10 cellular contexts compared by ENCODE assay signal in genomic region chr14:32102152-32102787, GRCh38. TPM values are rescaled to one million over a fixed set of nuclear protein-coding genes. Genes with fewer than 3 reads are reported as not detected.
DNase-seq lines count a peak whose midpoint lies in the region; ATAC-seq and TF ChIP-seq lines count a peak whose summit lies in the region.
"Had no signal": no experiment of that assay in that cellular context is flagged by ENCODE, and none has a peak within 500 bp of the region (broad histone marks: within the 10 kb centered on the region; RNA-seq: fewer than 3 reads in every experiment).

No MANE protein-coding gene starts in this region.

- H3K4me2 ChIP-seq in smooth muscle cell (no peak overlapping the region), GM23338 (no peak overlapping the region)

- TF ChIP-seq CTCF in smooth muscle cell (IDR thresholded peaks at IDR 0.05; ENCODE audit: borderline replicate concordance, insufficient read depth, poor library complexity, severe bottlenecking) (no peak), GM23338 (conservative IDR thresholded peaks at IDR 0.05; ENCODE audit: low read depth in 2 of 2) (no peak), chondrocyte (IDR thresholded peaks at IDR 0.05) (no peak)

- H2AFZ ChIP-seq in smooth muscle cell (ENCODE audit: low read depth) (no peak overlapping the region), GM23338 (no peak overlapping the region)

- peaks cover 30% of the 10 kb centered on the region for H3K4me1 Mint-ChIP-seq in activated CD4-positive, alpha-beta T cell treated with anti-CD3 and anti-CD28 coated beads for 36 hours
- H3K4me1 Mint-ChIP-seq in GM23338, result no peaks in the 10 kb centered on the region
- H3K4me1 Mint-ChIP-seq in chondrocyte (ENCODE audit: low read depth), result peaks cover 6% of the 10 kb centered on the region

- POLR2A ChIA-PET in activated CD4-positive, alpha-beta T cell treated with anti-CD3 and anti-CD28 coated beads for 36 hours (lab: Charles Lee), result interaction anchor here (0.5 kb wide), 1 partner anchor 540 kb away, joined by 8 read pairs; no protein-coding TSS in a partner anchor

- peaks cover 10% of the 10 kb centered on the region for H3K36me3 Mint-ChIP-seq in activated CD4-positive, alpha-beta T cell treated with anti-CD3 and anti-CD28 coated beads for 36 hours (ENCODE audit: low read depth)
- H3K36me3 Mint-ChIP-seq in GM23338 (ENCODE audit: low read depth) (peaks cover 4% of the 10 kb centered on the region; the same call in 2 of the 3 replicates), chondrocyte (ENCODE audit: low read depth) (peaks cover 4% of the 10 kb centered on the region)

- peak overlapping the region; percentile 43 for H3K27ac ChIP-seq in smooth muscle cell (ENCODE audit: low read depth)
- H3K27ac ChIP-seq in GM23338 (ENCODE audit: low read depth), result no peak overlapping the region; the same call in 1 of the 2 replicates

- no peaks in the 10 kb centered on the region for H3K9me3 Mint-ChIP-seq in activated CD4-positive, alpha-beta T cell treated with anti-CD3 and anti-CD28 coated beads for 36 hours (ENCODE audit: low read depth)
- H3K9me3 Mint-ChIP-seq in GM23338 (no peaks in the 10 kb centered on the region), chondrocyte (ENCODE audit: low read depth) (no peaks in the 10 kb centered on the region)

- peak; percentile 93 for ATAC-seq in activated CD4-positive, alpha-beta T cell treated with anti-CD3 and anti-CD28 coated beads for 36 hours
- ATAC-seq in HG02759 (IDR thresholded peaks at IDR 0.05; ENCODE audit: unreplicated experiment) (peak; percentile 88), GM23338 (no peak)

- H3K9me2 ChIP-seq in GM23338 (ENCODE audit: insufficient read depth), result no peaks in the 10 kb centered on the region

- CTCF ChIA-PET in activated CD4-positive, alpha-beta T cell treated with anti-CD3 and anti-CD28 coated beads for 36 hours (lab: Charles Lee), result interaction anchor here (0.6 to 1.0 kb wide), 3 partner anchors 15 to 1931 kb away, joined by 3 read pairs; no protein-coding TSS in a partner anchor

- no peak overlapping the region for H3K4me3 Mint-ChIP-seq in activated CD4-positive, alpha-beta T cell treated with anti-CD3 and anti-CD28 coated beads for 36 hours
- no peak overlapping the region for H3K4me3 Mint-ChIP-seq in GM23338
- H3K4me3 Mint-ChIP-seq in chondrocyte (ENCODE audit: unreplicated experiment), result no peak overlapping the region

- peak; percentile 6 for DNase-seq in activated CD4-positive, alpha-beta T cell treated with anti-CD3 and anti-CD28 coated beads for 36 hours
- no peak for DNase-seq in activated CD4-positive, alpha-beta T cell treated with anti-CD3 and anti-CD28 coated beads, Interleukin-2, amount 50 U/mL, for 1 hour
- peak; percentile 9 for DNase-seq in RPMI7951 (ENCODE audit: low read depth)
- no peak for DNase-seq in smooth muscle cell (lab: John Stamatoyannopoulos, UW; ENCODE audit: unreplicated experiment)
- DNase-seq in NCI-H187 treated with DMSO at 0.1 percent for 48 hours (lab: John Stamatoyannopoulos, UW), result no peak
- DNase-seq in GM23338 (ENCODE audit: low spot score), result no peak
- DNase-seq in chondrocyte (ENCODE audit: low spot score), result no peak
- DNase-seq: NCI-H526; stimulated activated CD4-positive, alpha-beta T cell treated with anti-CD3 and anti-CD28 coated beads, Interleukin-4, amount 100 ng/mL, for 1 hour had no signal

- H3F3A ChIP-seq in smooth muscle cell (ENCODE audit: low read depth) (peaks cover 12% of the 10 kb centered on the region), GM23338 (replicated peaks; ENCODE audit: low read depth) (no peaks in the 10 kb centered on the region)

- H3K27me3 ChIP-seq in smooth muscle cell (ENCODE audit: low read depth) (no peaks in the 10 kb centered on the region), GM23338 (ENCODE audit: insufficient read depth) (no peaks in the 10 kb centered on the region)

- H3K36me3 ChIP-seq in smooth muscle cell (ENCODE audit: low read depth) (no peaks in the 10 kb centered on the region), GM23338 (ENCODE audit: insufficient read depth) (no peaks in the 10 kb centered on the region)

- peak overlapping the region; percentile 78 for H3K27ac Mint-ChIP-seq in activated CD4-positive, alpha-beta T cell treated with anti-CD3 and anti-CD28 coated beads for 36 hours
- no peak overlapping the region for H3K27ac Mint-ChIP-seq in GM23338
- H3K27ac Mint-ChIP-seq in chondrocyte (ENCODE audit: unreplicated experiment), result no peak overlapping the region

- no peak overlapping the region for H3K9ac ChIP-seq in smooth muscle cell (ENCODE audit: low read depth)

- peaks cover 6% of the 10 kb centered on the region for H3K4me1 ChIP-seq in smooth muscle cell (ENCODE audit: low read depth)
- H3K4me1 ChIP-seq in GM23338 (ENCODE audit: insufficient read depth), result no peaks in the 10 kb centered on the region

- H3K4me3 ChIP-seq in smooth muscle cell (no peak overlapping the region), GM23338 (no peak overlapping the region)

- H3K27me3 Mint-ChIP-seq in activated CD4-positive, alpha-beta T cell treated with anti-CD3 and anti-CD28 coated beads for 36 hours, result no peaks in the 10 kb centered on the region
- H3K27me3 Mint-ChIP-seq in GM23338 (ENCODE audit: insufficient read depth, low read depth, poor library complexity), result no peaks in the 10 kb centered on the region
- H3K27me3 Mint-ChIP-seq in chondrocyte (ENCODE audit: low read depth), result no peaks in the 10 kb centered on the region

- no peaks in the 10 kb centered on the region for H3K9me3 ChIP-seq in smooth muscle cell (replicated peaks; ENCODE audit: low read depth)

- peaks cover 100% of the 10 kb centered on the region for H4K20me1 ChIP-seq in smooth muscle cell (ENCODE audit: low read depth)
- H4K20me1 ChIP-seq in GM23338 (replicated peaks; ENCODE audit: insufficient read depth), result peaks cover 14% of the 10 kb centered on the region

- intact Hi-C loops in activated CD4-positive, alpha-beta T cell treated with anti-CD3 and anti-CD28 coated beads for 36 hours (cut with DNase I, micrococcal nuclease), result loop anchor here (1.0 to 2.0 kb wide), 2 partner anchors 23 kb away; no protein-coding TSS in a partner anchor

- H3K79me2 ChIP-seq in smooth muscle cell (ENCODE audit: low read depth) (peaks cover 100% of the 10 kb centered on the region), GM23338 (replicated peaks; ENCODE audit: insufficient read depth) (peaks cover 98% of the 10 kb centered on the region)

- WGBS in smooth muscle cell (ENCODE audit: low lambda C conversion rate), result 72% methylated on average over 3 of the region's 3 CpGs

TF ChIP-seq in GM23338, 12 proteins besides CTCF, POLR2A, EP300 and RAD21 (continues in another document):
- TF ChIP-seq ZNF331 (CRISPR knock-in tag; IDR thresholded peaks at IDR 0.05; ENCODE audit: low read depth), result no peak

RNA-seq across cellular contexts. Expression of gene ARHGAP5, which starts 25.2 kb away (rescaled TPM):
- total RNA-seq in activated CD4-positive, alpha-beta T cell treated with anti-CD3 and anti-CD28 coated beads for 36 hours, result 10 to 100 TPM; 40.1 to 45.6 TPM
- 52.5 and 66.9 TPM in 2 replicates for total RNA-seq in RPMI7951 (2014; rRNA removed; shearing (Covaris generic))
- total RNA-seq in smooth muscle cell (217 and 298 TPM in 2 replicates), chondrocyte (82.8 to 88.0 TPM (median 87.0 TPM) in 3 replicates)
- polyA plus RNA-seq in smooth muscle cell (24.1 and 24.9 TPM in 2 replicates), GM23338 (2016; fragmentation: Nextera tagmentation; extraction: Ambion mirVana) (22.1 and 22.3 TPM in 2 replicates)
- total RNA-seq in GM23338 (2014; rRNA removed; shearing (Covaris generic)), result 68.7 and 72.6 TPM in 2 replicates

Comparison
In these comparisons a context has a peak if more than half of its experiments do, and no peak if none do; other contexts are left out.
1. DNase-seq: peak in activated CD4-positive, alpha-beta T cell treated with anti-CD3 and anti-CD28 coated beads for 36 hours (single experiment) and RPMI7951 (single experiment); none in activated CD4-positive, alpha-beta T cell treated with anti-CD3 and anti-CD28 coated beads, Interleukin-2, amount 50 U/mL, for 1 hour (single experiment), smooth muscle cell (single experiment), NCI-H187 treated with DMSO at 0.1 percent for 48 hours (single experiment), GM23338 (single experiment) and chondrocyte (single experiment).